Comparison of ENCODE assay signal across 8 cellular contexts in genomic region chr18:50880108-50880465, GRCh38. TPM values are rescaled to one million over a fixed set of nuclear protein-coding genes. Genes with fewer than 3 reads are reported as not detected.
A peak's percentile ranks its signal among the peaks of the same experiment; 100 is the strongest.
DNase-seq lines count a peak whose midpoint lies in the region; ATAC-seq and TF ChIP-seq lines count a peak whose summit lies in the region.

No MANE protein-coding gene starts in this region.

- H3K4me3 ChIP-seq in NB4 (ENCODE audit: low read depth, low read length) (peak overlapping the region; percentile 85), trophoblast cell (ENCODE audit: low read depth, low read length) (no peak overlapping the region)

- no peaks in the 10 kb centered on the region for H3K9me3 ChIP-seq in trophoblast cell (ENCODE audit: insufficient read depth, low read depth, low read length)

- H3K4ac ChIP-seq in trophoblast cell (ENCODE audit: low read depth, low read length), result no peak overlapping the region

- no peak overlapping the region for H4K8ac ChIP-seq in trophoblast cell (ENCODE audit: low read depth, low read length)

- H3K9ac ChIP-seq in trophoblast cell (ENCODE audit: low read length), result no peak overlapping the region

- peak overlapping the region; percentile 98 to 99 for H3K27ac Mint-ChIP-seq in effector memory CD8-positive, alpha-beta T cell

- DNase-seq in NCI-H82 (lab: John Stamatoyannopoulos, UW), result peak; percentile 30
- DNase-seq in NCI-H82 treated with DMSO at 0.1 percent for 48 hours (lab: John Stamatoyannopoulos, UW; ENCODE audit: unreplicated experiment), result no peak
- DNase-seq in NB4 (ENCODE audit: low read depth), result peak; percentile 53
- DNase-seq in effector memory CD8-positive, alpha-beta T cell, result no peak
- DNase-seq in trophoblast cell, result no peak
- no peak for DNase-seq in OCI-M2 (lab: John Stamatoyannopoulos, UW; ENCODE audit: unreplicated experiment)

- H3K36me3 Mint-ChIP-seq in effector memory CD8-positive, alpha-beta T cell (ENCODE audit: insufficient read depth), result peaks cover 23% of the 10 kb centered on the region

- H3K4me1 Mint-ChIP-seq in effector memory CD8-positive, alpha-beta T cell (ENCODE audit: low read depth in 2 of 2), result peaks cover 19 to 27% of the 10 kb centered on the region in 2 donors

- H3K79me2 ChIP-seq in trophoblast cell (ENCODE audit: control insufficient read depth, insufficient read depth, low read length, poor library complexity), result peaks cover 2% of the 10 kb centered on the region

- H2BK5ac ChIP-seq in trophoblast cell (ENCODE audit: low read depth, low read length, poor library complexity), result no peak overlapping the region

- H3K4me1 ChIP-seq in trophoblast cell (ENCODE audit: control insufficient read depth in 1 of 2, insufficient read depth in 2 of 2, low read length in 2 of 2), result no peaks in the 10 kb centered on the region

- H3K9me3 Mint-ChIP-seq in effector memory CD8-positive, alpha-beta T cell, result no peaks in the 10 kb centered on the region

- H2BK12ac ChIP-seq in trophoblast cell (ENCODE audit: low read length), result no peak overlapping the region

- H3K27ac ChIP-seq in trophoblast cell (ENCODE audit: low read depth, low read length), result no peak overlapping the region

- peaks cover 6% of the 10 kb centered on the region for H3K79me1 ChIP-seq in trophoblast cell (ENCODE audit: low read length)

- H3K4me3 Mint-ChIP-seq in effector memory CD8-positive, alpha-beta T cell, result peak overlapping the region; percentile 96 to 98

- no peak for ATAC-seq in effector memory CD8-positive, alpha-beta T cell (replicated peaks)
- ATAC-seq in GM21423 (IDR thresholded peaks at IDR 0.05; ENCODE audit: unreplicated experiment), result no peak
- ATAC-seq in GM21737 (IDR thresholded peaks at IDR 0.05; ENCODE audit: unreplicated experiment), result no peak

- H3K4me2 ChIP-seq in trophoblast cell (ENCODE audit: low read length), result peak overlapping the region; percentile 67

- H3K23ac ChIP-seq in trophoblast cell (ENCODE audit: low read length), result no peak overlapping the region

- no peaks in the 10 kb centered on the region for H3K27me3 ChIP-seq in trophoblast cell (ENCODE audit: insufficient read depth, low read length)

- H3K14ac ChIP-seq in trophoblast cell (ENCODE audit: low read length), result no peak overlapping the region

- no peak overlapping the region for H3K18ac ChIP-seq in trophoblast cell (ENCODE audit: low read length)

- H2AK5ac ChIP-seq in trophoblast cell (ENCODE audit: low read length), result no peak overlapping the region

- TF ChIP-seq CTCF in NB4 (IDR thresholded peaks at IDR 0.05; ENCODE audit: low read depth, low read length), result no peak

- no peak overlapping the region for H2AFZ ChIP-seq in trophoblast cell (ENCODE audit: insufficient read depth, low read length, poor library complexity)

- no peak overlapping the region for H4K91ac ChIP-seq in trophoblast cell (ENCODE audit: low read depth, low read length)

- no CpG with 5 or more reads among the region's 6 CpGs for WGBS in trophoblast cell (ENCODE audit: extremely low coverage, insufficient coverage, insufficient read length)

- no peaks in the 10 kb centered on the region for H3K27me3 Mint-ChIP-seq in effector memory CD8-positive, alpha-beta T cell

- TF ChIP-seq POLR2A in NB4 (IDR thresholded peaks at IDR 0.05; ENCODE audit: extremely low read depth, insufficient read length), result no peak

- no peak overlapping the region for H2BK120ac ChIP-seq in trophoblast cell (ENCODE audit: insufficient read depth, low read length, poor library complexity)

- H4K12ac ChIP-seq in trophoblast cell (ENCODE audit: low read depth, low read length), result no peak overlapping the region

- H3K36me3 ChIP-seq in trophoblast cell (ENCODE audit: control insufficient read depth in 1 of 2, insufficient read depth in 2 of 2, low read length in 2 of 2), result no peaks in the 10 kb centered on the region

RNA-seq across cellular contexts. Expression of gene ME2, which starts 1.2 kb away (rescaled TPM):
- polyA plus RNA-seq in trophoblast cell (2013), result 16.4 and 16.9 TPM in 2 replicates

Comparison
In these comparisons a context has a peak if more than half of its experiments do, and no peak if none do; other contexts are left out.
1. DNase-seq: peak in NCI-H82 (single experiment) and NB4 (single experiment); none in NCI-H82 treated with DMSO at 0.1 percent for 48 hours (single experiment), effector memory CD8-positive, alpha-beta T cell (0 of 3), trophoblast cell (0 of 2) and OCI-M2 (single experiment).